ENCODE assay signal across 34 cellular contexts in genomic region chr15:57951328-57951932, GRCh38.
"Had no signal": no experiment of that assay in that cellular context is flagged by ENCODE, and none has a peak within 500 bp of the region (broad histone marks: within the 10 kb centered on the region; RNA-seq: fewer than 3 reads in every experiment).

No MANE protein-coding gene starts in this region.

- H3K9me3 Mint-ChIP-seq: activated CD4-positive, alpha-beta memory T cell treated with anti-CD3 and anti-CD28 coated beads, Interleukin-2, amount 10 ng/mL, durations not matched to agents 7 days and 5 days; activated naive CD8-positive, alpha-beta T cell treated with anti-CD3 and anti-CD28 coated beads, Interleukin-2, amount 10 ng/mL, durations not matched to agents 7 days and 5 days; activated T-cell treated with anti-CD3 and anti-CD28 coated beads, Interleukin-2, amount 50 U/mL, for 72 hours; activated T-helper 17 cell treated with anti-CD3 and anti-CD28 coated beads, Interleukin-2, amount 50 U/mL, for 72 hours; central memory CD8-positive, alpha-beta T cell had no signal

- H3K36me3 Mint-ChIP-seq: activated naive CD8-positive, alpha-beta T cell treated with anti-CD3 and anti-CD28 coated beads, Interleukin-2, amount 10 ng/mL, durations not matched to agents 7 days and 5 days had no signal

- H3K4me3 Mint-ChIP-seq: activated CD4-positive, alpha-beta memory T cell treated with anti-CD3 and anti-CD28 coated beads, Interleukin-2, amount 10 ng/mL, durations not matched to agents 7 days and 5 days; activated naive CD8-positive, alpha-beta T cell treated with anti-CD3 and anti-CD28 coated beads, Interleukin-2, amount 10 ng/mL, durations not matched to agents 7 days and 5 days; activated T-cell treated with anti-CD3 and anti-CD28 coated beads, Interleukin-2, amount 50 U/mL, for 72 hours; activated T-helper 17 cell treated with anti-CD3 and anti-CD28 coated beads, Interleukin-2, amount 50 U/mL, for 72 hours; central memory CD8-positive, alpha-beta T cell had no signal

- H3K4me1 Mint-ChIP-seq: activated CD4-positive, alpha-beta memory T cell treated with anti-CD3 and anti-CD28 coated beads, Interleukin-2, amount 10 ng/mL, durations not matched to agents 7 days and 5 days; activated naive CD8-positive, alpha-beta T cell treated with anti-CD3 and anti-CD28 coated beads, Interleukin-2, amount 10 ng/mL, durations not matched to agents 7 days and 5 days; activated T-helper 17 cell treated with anti-CD3 and anti-CD28 coated beads, Interleukin-2, amount 50 U/mL, for 72 hours; central memory CD8-positive, alpha-beta T cell had no signal

- H3K4me3 ChIP-seq: ascending aorta, cardiac muscle cell, MG63, SJCRH30, SK-N-MC had no signal

- H3K27ac Mint-ChIP-seq: activated CD4-positive, alpha-beta memory T cell treated with anti-CD3 and anti-CD28 coated beads, Interleukin-2, amount 10 ng/mL, durations not matched to agents 7 days and 5 days; activated naive CD8-positive, alpha-beta T cell treated with anti-CD3 and anti-CD28 coated beads, Interleukin-2, amount 10 ng/mL, durations not matched to agents 7 days and 5 days; activated T-cell treated with anti-CD3 and anti-CD28 coated beads, Interleukin-2, amount 50 U/mL, for 72 hours; activated T-helper 17 cell treated with anti-CD3 and anti-CD28 coated beads, Interleukin-2, amount 50 U/mL, for 72 hours had no signal

- H3K36me3 ChIP-seq: ascending aorta, cardiac muscle cell, MG63, SJCRH30, WERI-Rb-1 had no signal

- DNase-seq: activated CD4-positive, alpha-beta memory T cell treated with anti-CD3 and anti-CD28 coated beads, Interleukin-2, amount 10 ng/mL, durations not matched to agents 7 days and 5 days; activated CD4-positive, alpha-beta T cell treated with anti-CD3 and anti-CD28 coated beads for 1 hour; activated CD4-positive, alpha-beta T cell treated with anti-CD3 and anti-CD28 coated beads for 48 hours; activated CD4-positive, CD25-positive, alpha-beta regulatory T cell; activated CD8-positive, alpha-beta memory T cell treated with anti-CD3 and anti-CD28 coated beads for 24 hours; activated effector memory CD4-positive, alpha-beta T cell treated with anti-CD3 and anti-CD28 coated beads, Interleukin-2, amount 50 U/mL, for 16 hours; activated naive CD4-positive, alpha-beta T cell; activated naive CD4-positive, alpha-beta T cell treated with anti-CD3 and anti-CD28 coated beads, Interleukin-2, amount 50 U/mL, for 16 hours; activated naive CD8-positive, alpha-beta T cell treated with anti-CD3 and anti-CD28 coated beads, Interleukin-2, amount 10 ng/mL, durations not matched to agents 7 days and 5 days; activated T-cell treated with anti-CD3 and anti-CD28 coated beads, Interleukin-2, amount 50 U/mL, for 1 hour; activated T-cell treated with anti-CD3 and anti-CD28 coated beads, Interleukin-2, amount 50 U/mL, for 72 hours; amygdala; Karpas-422; MG63; NCI-H1092 treated with DMSO at 0.1 percent for 48 hours; NCI-H1417; NCI-H146; NCI-H187; NCI-H2029 treated with DMSO at 0.1 percent for 48 hours; NCI-H2107; NCI-H2171; NCI-H510A; NCI-H526; NCI-H748 treated with DMSO at 0.1 percent for 48 hours; SHP77; SJCRH30; T1000; WERI-Rb-1 had no signal

- ATAC-seq: activated T-cell treated with anti-CD3 and anti-CD28 coated beads, Interleukin-2, amount 50 U/mL, for 72 hours; activated T-helper 17 cell treated with anti-CD3 and anti-CD28 coated beads, Interleukin-2, amount 50 U/mL, for 72 hours; Panc1 had no signal

- H3K9me3 ChIP-seq: ascending aorta, MG63, SJCRH30 had no signal

- H3K27ac ChIP-seq: ascending aorta, cardiac muscle cell, SJCRH30, SK-N-MC, WERI-Rb-1 had no signal

- H3K27me3 ChIP-seq: ascending aorta, cardiac muscle cell, MG63, SJCRH30 had no signal
